1 cellular context compared by ENCODE assay signal in the genomic region with DNA sequence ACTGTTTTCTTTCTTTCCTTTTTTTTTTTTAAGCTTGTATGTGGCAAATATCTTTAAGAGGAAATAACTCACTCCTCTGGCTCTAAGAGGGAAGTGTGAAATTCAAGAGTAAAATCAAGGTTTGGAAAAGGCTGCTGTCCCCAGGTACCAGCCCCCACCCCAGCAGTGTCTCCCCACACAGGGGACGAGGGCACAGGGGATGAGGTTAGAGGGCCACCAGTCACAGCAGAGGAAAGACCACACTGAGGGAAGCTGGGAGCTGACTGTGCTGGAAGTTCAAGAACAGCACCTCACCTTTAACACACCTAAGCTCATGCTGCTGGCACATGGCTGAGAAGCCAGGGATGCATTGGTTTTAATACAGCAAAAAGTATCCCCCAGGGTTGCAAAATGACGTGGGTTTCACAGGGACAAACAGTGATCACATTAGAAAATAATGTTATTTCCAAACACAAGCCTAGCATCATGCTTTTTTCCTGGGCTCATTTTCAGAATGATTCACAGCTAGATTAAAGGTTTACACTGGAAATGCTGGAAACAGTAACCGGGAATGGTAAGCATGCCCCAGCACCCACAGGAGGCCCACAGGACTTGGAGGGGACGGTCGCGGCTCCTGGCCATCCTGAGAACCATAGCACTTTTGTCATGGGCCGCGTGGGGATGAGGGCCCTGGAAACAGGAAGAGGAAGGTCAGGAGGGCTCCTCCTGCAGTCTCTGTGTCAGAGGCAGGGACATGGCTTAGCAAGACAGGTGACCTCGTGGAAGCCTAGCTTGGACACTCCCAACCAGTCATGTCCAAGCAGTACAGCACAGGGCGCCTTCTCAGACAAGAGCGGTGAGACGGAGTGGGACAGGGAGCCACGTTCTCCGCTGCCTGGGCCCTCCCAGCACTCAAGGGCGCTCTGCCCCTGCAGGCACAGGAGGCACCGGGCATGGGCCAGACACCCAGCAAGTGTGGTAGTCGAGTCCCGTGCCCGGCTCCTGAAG.
TF ChIP-seq lines count a peak whose summit lies in the region.

No MANE protein-coding gene starts in this region.

TF ChIP-seq in IMR-90, 13 proteins besides CTCF, POLR2A, EP300 and RAD21 (continued from another document):
- TF ChIP-seq, protein P1, sequence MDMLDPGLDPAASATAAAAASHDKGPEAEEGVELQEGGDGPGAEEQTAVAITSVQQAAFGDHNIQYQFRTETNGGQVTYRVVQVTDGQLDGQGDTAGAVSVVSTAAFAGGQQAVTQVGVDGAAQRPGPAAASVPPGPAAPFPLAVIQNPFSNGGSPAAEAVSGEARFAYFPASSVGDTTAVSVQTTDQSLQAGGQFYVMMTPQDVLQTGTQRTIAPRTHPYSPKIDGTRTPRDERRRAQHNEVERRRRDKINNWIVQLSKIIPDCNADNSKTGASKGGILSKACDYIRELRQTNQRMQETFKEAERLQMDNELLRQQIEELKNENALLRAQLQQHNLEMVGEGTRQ (IDR thresholded peaks at IDR 0.05; ENCODE audit: low read depth, low read length) = no peak
- peak; percentile 91 for TF ChIP-seq CEBPB (IDR thresholded peaks at IDR 0.05; ENCODE audit: low read depth, low read length)
- no peak for TF ChIP-seq MAZ (IDR thresholded peaks at IDR 0.05; ENCODE audit: borderline replicate concordance, low read depth, low read length)
- TF ChIP-seq RCOR1 (IDR thresholded peaks at IDR 0.05; ENCODE audit: insufficient replicate concordance, low read length) = no peak
- no peak for TF ChIP-seq RFX5 (IDR thresholded peaks at IDR 0.05; ENCODE audit: low read depth, low read length)
- no peak for TF ChIP-seq NFE2L2 (IDR thresholded peaks at IDR 0.05; ENCODE audit: low read depth, low read length)
TF ChIP-seq in IMR-90: peak in this region for 5.
